In the genomic region with DNA sequence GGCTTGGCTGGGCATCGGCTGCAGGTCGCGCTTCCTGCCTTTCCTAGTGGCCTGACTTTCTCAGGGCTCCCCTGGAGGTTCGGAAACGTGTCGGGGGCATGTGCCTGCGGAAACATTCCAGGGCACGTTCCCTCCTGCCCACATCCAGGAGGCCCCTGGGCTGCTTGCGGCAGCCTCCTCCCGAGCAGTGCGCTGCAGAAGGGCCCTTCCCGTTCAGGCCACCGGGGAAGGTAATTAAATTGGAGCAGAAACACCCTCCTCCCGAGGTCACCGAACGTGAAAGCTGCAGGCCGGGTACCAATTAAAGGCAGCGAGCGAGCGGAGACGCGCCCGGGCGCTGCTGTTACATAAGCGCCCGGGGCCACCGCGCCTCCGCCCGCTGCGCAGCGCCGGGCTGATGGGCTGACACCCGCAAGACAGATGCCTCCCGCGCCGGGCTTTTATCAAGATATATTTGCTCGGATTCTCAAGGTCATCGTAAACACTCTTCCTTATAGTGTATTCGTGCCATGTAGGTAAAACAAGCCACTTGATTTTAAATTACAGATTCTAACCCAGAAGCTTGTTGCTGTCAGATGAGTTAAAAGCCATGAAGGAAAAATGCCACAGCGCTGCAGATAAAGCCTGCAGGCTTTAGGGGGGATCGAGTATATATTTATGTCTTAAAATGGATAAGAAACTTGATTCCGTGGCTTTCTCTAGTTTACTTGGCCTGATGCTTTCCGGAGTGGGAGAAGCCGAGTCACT, we compare ENCODE assay signal across 8 cellular contexts. TPM values are rescaled to one million over a fixed set of nuclear protein-coding genes. Genes with fewer than 3 reads are reported as not detected.
DNase-seq lines count a peak whose midpoint lies in the region; TF ChIP-seq lines count a peak whose summit lies in the region.

No MANE protein-coding gene starts in this region.

- TF ChIP-seq CTCF in AG04449 (IDR thresholded peaks at IDR 0.05; ENCODE audit: insufficient read depth, low read length, missing control alignments) = no peak
- no peak for TF ChIP-seq CTCF in spleen (IDR thresholded peaks at IDR 0.05 in 8 of 11, conservative IDR thresholded peaks at IDR 0.05 in 3 of 11)
- no peak for TF ChIP-seq CTCF in GM10248 (IDR thresholded peaks at IDR 0.05; ENCODE audit: control extremely low read depth, extremely low read depth, low read depth, missing control alignments)

- POLR2A ChIA-PET in AG04449 (lab: Yijun Ruan, JAX) = no interaction called here
- POLR2A ChIA-PET in GM10248 (lab: Yijun Ruan, JAX) = no interaction called here

- no peaks in the 10 kb centered on the region for H3K36me3 ChIP-seq in spleen

- 6 to 19% (median 7%) methylated on average over 40 to 45 of the region's 45 CpGs for WGBS in spleen, 5 donors

- intact Hi-C loops in spleen (cut with DNase I; ENCODE audit: low total_unique reads) = no loop called here

- H3K9me3 ChIP-seq in spleen = no peaks in the 10 kb centered on the region

- in situ Hi-C loops in KBM-7 (cut with MboI; ENCODE audit: low pct_unique_long_range_greater_than_20kb, low sequenced_read_pairs) = no loop called here

- no peak for TF ChIP-seq POLR2A in spleen (IDR thresholded peaks at IDR 0.05)

- no peak for DNase-seq in AG04449 (ENCODE audit: low read depth, low spot score)
- peak; percentile 43 for DNase-seq in KBM-7
- DNase-seq in caudate nucleus (lab: John Stamatoyannopoulos, UW) = peak in 53 of 61 donors; percentile 29 to 86 (median 59)
- DNase-seq in iris pigment epithelial cell (ENCODE audit: low read depth) = peak; percentile 31
- no peak for DNase-seq in spleen
- DNase-seq in CD1c-positive myeloid dendritic cell (ENCODE audit: extremely low spot score) = no peak
- DNase-seq in GM10248 (ENCODE audit: extremely low spot score) = no peak
- DNase-seq in NCI-H2107 (lab: John Stamatoyannopoulos, UW) = no peak

- peaks cover 0 to 25% (median 20%) of the 10 kb centered on the region in 7 donors for H3K27me3 ChIP-seq in spleen (replicated peaks in 1 of 7)

- H3K4me3 ChIP-seq in AG04449 (ENCODE audit: low read depth, low read length) (peak overlapping the region; percentile 50), spleen (peak overlapping the region; percentile 2 to 63 (median 32))

- H3K4me1 ChIP-seq in spleen = peaks cover 0 to 14% (median 11%) of the 10 kb centered on the region in 6 donors

- CTCF ChIA-PET in AG04449 (lab: Yijun Ruan, JAX) = interaction anchor here (0.7 to 1.5 kb wide), 2 partner anchors 20 to 425 kb away, joined by 3 to 5 read pairs; no protein-coding TSS in a partner anchor
- CTCF ChIA-PET in GM10248 (lab: Yijun Ruan, JAX) = no interaction called here

- H3K27ac ChIP-seq in caudate nucleus (ENCODE audit: low read depth, low read length) = peak overlapping the region; percentile 96
- no peak overlapping the region for H3K27ac ChIP-seq in spleen

RNA-seq across cellular contexts. Expression of a gene that starts 31.4 kb away (rescaled TPM):
- total RNA-seq in spleen = 10 to 100 TPM in 5 of 7 donors, 1 to 10 TPM in 2; 6.4 to 46.6 (median 11.8) TPM
- polyA plus RNA-seq in spleen = 1 to 10 TPM; 2.7 to 7.0 (median 3.1) TPM

Comparison
In these comparisons a context has a peak if more than half of its experiments do, and no peak if none do; other contexts are left out.
1. DNase-seq: peak in KBM-7 (single experiment), caudate nucleus (53 of 61) and iris pigment epithelial cell (single experiment); none in AG04449 (single experiment), spleen (single experiment), CD1c-positive myeloid dendritic cell (single experiment), GM10248 (single experiment) and NCI-H2107 (single experiment).